ENCODE assay signal across 13 cellular contexts in genomic region chr15:59255647-59256380, GRCh38. TPM values are rescaled to one million over a fixed set of nuclear protein-coding genes. Genes with fewer than 3 reads are reported as not detected.
DNase-seq lines count a peak whose midpoint lies in the region; ATAC-seq, FAIRE-seq and TF ChIP-seq lines count a peak whose summit lies in the region.
"Had no signal": no experiment of that assay in that cellular context is flagged by ENCODE, and none has a peak within 500 bp of the region (broad histone marks: within the 10 kb centered on the region; RNA-seq: fewer than 3 reads in every experiment).

No MANE protein-coding gene starts in this region.

- ATAC-seq in A549 (peak; percentile 67 to 76), GM21381 (IDR thresholded peaks at IDR 0.05; ENCODE audit: unreplicated experiment) (peak; percentile 37), HG02588 (IDR thresholded peaks at IDR 0.05; ENCODE audit: unreplicated experiment) (no peak), gastroesophageal sphincter (no peak)
- ATAC-seq: heart right ventricle had no signal

- peaks cover 7% of the 10 kb centered on the region for H3K27me3 Mint-ChIP-seq in T-helper 2 cell treated with Interferon-gamma antibody and Interleukin-4, amounts not matched to agents 5 μg/mL and 100 μg/mL, for 36 hours (ENCODE audit: low read depth)

- peaks cover 57% of the 10 kb centered on the region for H3K4me1 Mint-ChIP-seq in T-helper 2 cell treated with Interferon-gamma antibody and Interleukin-4, amounts not matched to agents 5 μg/mL and 100 μg/mL, for 36 hours (ENCODE audit: low read depth)

- in situ Hi-C loops in KBM-7 (cut with MboI; ENCODE audit: low pct_unique_long_range_greater_than_20kb, low sequenced_read_pairs) = no loop called here

- H2BK12ac ChIP-seq in mesenchymal stem cell (ENCODE audit: low read length in 2 of 2) = no peak overlapping the region

- FAIRE-seq in A549 (lab: Jason Lieb, UNC) = peak; percentile 100

- WGBS in A549 (ENCODE audit: missing lambda C conversion rate) = 13% methylated on average over 7 of the region's 7 CpGs
- 91% methylated on average over 5 of the region's 7 CpGs for WGBS in mesenchymal stem cell
- 84 to 88% methylated on average over 7 of the region's 7 CpGs for WGBS in gastroesophageal sphincter (ENCODE audit: low coverage in 1 of 2), 2 donors

- H3K9ac ChIP-seq in mesenchymal stem cell (ENCODE audit: low read length) = no peak overlapping the region

- H3K18ac ChIP-seq in mesenchymal stem cell (ENCODE audit: low read depth in 1 of 2, low read length in 2 of 2) = peak overlapping the region in 1 of 2 experiments; percentile 26

- peaks cover 35% of the 10 kb centered on the region for H3K36me3 Mint-ChIP-seq in T-helper 2 cell treated with Interferon-gamma antibody and Interleukin-4, amounts not matched to agents 5 μg/mL and 100 μg/mL, for 36 hours (ENCODE audit: low read depth)

- peaks cover 32% of the 10 kb centered on the region for H3K79me1 ChIP-seq in mesenchymal stem cell (replicated peaks; ENCODE audit: low read length, poor library complexity, severe bottlenecking)

- TF ChIP-seq EP300 in A549 (IDR thresholded peaks at IDR 0.05) = peak; percentile 96 to 98
- no peak for TF ChIP-seq EP300 in gastroesophageal sphincter (IDR thresholded peaks at IDR 0.05)

- H3K4me1 ChIP-seq in A549 (peaks cover 94% of the 10 kb centered on the region), mesenchymal stem cell (ENCODE audit: control insufficient read depth, insufficient read depth, low read depth, low read length) (peaks cover 5% of the 10 kb centered on the region), gastroesophageal sphincter (no peaks in the 10 kb centered on the region)
- H3K4me1 ChIP-seq: heart right ventricle, testis had no signal

- no peak overlapping the region; the same call in 2 of the 3 replicates for H3K4me3 ChIP-seq in A549
- no peak overlapping the region for H3K4me3 ChIP-seq in mesenchymal stem cell (ENCODE audit: insufficient read depth in 1 of 2, low read depth in 1 of 2, low read length in 2 of 2)
- no peak overlapping the region for H3K4me3 ChIP-seq in gastroesophageal sphincter
- H3K4me3 ChIP-seq: heart right ventricle, testis had no signal

- H3K36me3 ChIP-seq in mesenchymal stem cell (ENCODE audit: control insufficient read depth in 1 of 2, insufficient read depth in 2 of 2, low read depth in 1 of 2, low read length in 2 of 2) (peaks cover 30 to 98% of the 10 kb centered on the region in 2 experiments), gastroesophageal sphincter (peaks cover 0 to 34% of the 10 kb centered on the region in 2 donors)

- no peak overlapping the region for H3K23ac ChIP-seq in mesenchymal stem cell (ENCODE audit: low read length in 2 of 2)

- H3K14ac ChIP-seq in mesenchymal stem cell (ENCODE audit: low read length in 2 of 2) = no peak overlapping the region

- H3K27ac Mint-ChIP-seq in T-helper 2 cell treated with Interferon-gamma antibody and Interleukin-4, amounts not matched to agents 5 μg/mL and 100 μg/mL, for 36 hours = peak overlapping the region; percentile 79

- H4K8ac ChIP-seq in mesenchymal stem cell (ENCODE audit: low read length) = no peak overlapping the region

- no peak overlapping the region for H3K4ac ChIP-seq in mesenchymal stem cell (ENCODE audit: low read depth in 1 of 2, low read length in 2 of 2)

- no peak overlapping the region for H2BK5ac ChIP-seq in mesenchymal stem cell (ENCODE audit: low read depth, low read length, poor library complexity, severe bottlenecking)

- H3K9me3 ChIP-seq in A549 = no peaks in the 10 kb centered on the region
- no peaks in the 10 kb centered on the region for H3K9me3 ChIP-seq in mesenchymal stem cell (ENCODE audit: control insufficient read depth, low read length)
- no peaks in the 10 kb centered on the region for H3K9me3 ChIP-seq in gastroesophageal sphincter
- H3K9me3 ChIP-seq: heart right ventricle, testis had no signal

- no peak overlapping the region for H2BK15ac ChIP-seq in mesenchymal stem cell (ENCODE audit: low read depth, poor library complexity, severe bottlenecking)

- TF ChIP-seq CTCF in A549 (IDR thresholded peaks at IDR 0.05) (no peak), gastroesophageal sphincter (IDR thresholded peaks at IDR 0.05) (no peak)

- H3K27ac ChIP-seq in A549 (peak overlapping the region; percentile 90 to 91), mesenchymal stem cell (ENCODE audit: low read length, poor library complexity, severe bottlenecking) (no peak overlapping the region), gastroesophageal sphincter (no peak overlapping the region)
- H3K27ac ChIP-seq: heart right ventricle, testis had no signal

- H3K4me2 ChIP-seq in A549 = peak overlapping the region; percentile 63
- H3K4me2 ChIP-seq in mesenchymal stem cell (ENCODE audit: low read length, poor library complexity, severe bottlenecking) = no peak overlapping the region

- TF ChIP-seq RAD21 in A549 (conservative IDR thresholded peaks at IDR 0.05 in 1 of 2, IDR thresholded peaks at IDR 0.05 in 1 of 2) = peak; percentile 37 to 61; a peak in 4 of 5 replicates

- no peak overlapping the region for H4K91ac ChIP-seq in mesenchymal stem cell (ENCODE audit: low read length)

- H2AK5ac ChIP-seq in mesenchymal stem cell (ENCODE audit: low read length, severe bottlenecking) = no peak overlapping the region

- TF ChIP-seq POLR2A in A549 (IDR thresholded peaks at IDR 0.05; ENCODE audit: low read length) (no peak), gastroesophageal sphincter (IDR thresholded peaks at IDR 0.05) (no peak)

- H3K27me3 ChIP-seq in mesenchymal stem cell (ENCODE audit: control insufficient read depth in 1 of 2, insufficient read depth in 1 of 2, low read length in 2 of 2) (no peaks in the 10 kb centered on the region), gastroesophageal sphincter (no peaks in the 10 kb centered on the region)
- H3K27me3 ChIP-seq: heart right ventricle, testis had no signal

- CTCF ChIA-PET in A549 (lab: Yijun Ruan, JAX) = interaction anchor here (0.6 to 3.3 kb wide), 7 partner anchors 9 to 1289 kb away, joined by 3 to 31 read pairs (median 4); no protein-coding TSS in a partner anchor

- no peaks in the 10 kb centered on the region for H3K9me3 Mint-ChIP-seq in T-helper 2 cell treated with Interferon-gamma antibody and Interleukin-4, amounts not matched to agents 5 μg/mL and 100 μg/mL, for 36 hours

- H2BK120ac ChIP-seq in mesenchymal stem cell (ENCODE audit: low read depth, low read length) = no peak overlapping the region

- H3K4me3 Mint-ChIP-seq in T-helper 2 cell treated with Interferon-gamma antibody and Interleukin-4, amounts not matched to agents 5 μg/mL and 100 μg/mL, for 36 hours = peak overlapping the region; percentile 42

- H2AFZ ChIP-seq in mesenchymal stem cell (ENCODE audit: low read depth, low read length) = no peak overlapping the region

- peak; percentile 95 to 98 for DNase-seq in A549 (ENCODE audit: low read depth in 1 of 2, low spot score in 1 of 2)
- peak; percentile 77 for DNase-seq in T-helper 2 cell treated with Interferon-gamma antibody and Interleukin-4, amounts not matched to agents 5 μg/mL and 100 μg/mL, for 36 hours (ENCODE audit: low spot score)
- DNase-seq in iris pigment epithelial cell (ENCODE audit: low read depth) = peak; percentile 70
- DNase-seq in mesenchymal stem cell = no peak
- DNase-seq in KBM-7 = no peak
- DNase-seq: heart right ventricle, NCI-H1417 treated with DMSO at 0.1 percent for 48 hours, Right ventricle myocardium superior, testis had no signal

- POLR2A ChIA-PET in A549 (lab: Yijun Ruan, JAX) = interaction anchor here (0.9 to 1.6 kb wide), 5 partner anchors 9 to 117 kb away, joined by 3 to 5 read pairs (median 4); partner anchors contain the start of gene MYO1E

TF ChIP-seq in A549, 52 proteins besides CTCF, POLR2A, EP300 and RAD21 (continues in another document):
- TF ChIP-seq MAX (IDR thresholded peaks at IDR 0.05) (peak; percentile 83), PHF8 (IDR thresholded peaks at IDR 0.05; ENCODE audit: borderline replicate concordance, low read depth) (no peak), PBX3 (IDR thresholded peaks at IDR 0.05) (peak; percentile 81), ATOH8 (CRISPR knock-in tag; IDR thresholded peaks at IDR 0.05; ENCODE audit: low read depth) (no peak), ZFP36 (IDR thresholded peaks at IDR 0.05; ENCODE audit: borderline replicate concordance, partially characterized antibody) (no peak), ZSCAN20 (CRISPR knock-in tag; IDR thresholded peaks at IDR 0.05) (peak; percentile 35; the same call in 1 of the 2 replicates), JUNB (IDR thresholded peaks at IDR 0.05) (peak; percentile 95), SREBF2 (IDR thresholded peaks at IDR 0.05) (no peak), RARB (CRISPR knock-in tag; IDR thresholded peaks at IDR 0.05) (no peak; the same call in 1 of the 2 replicates), EHF (CRISPR knock-in tag; IDR thresholded peaks at IDR 0.05) (no peak; the same call in 1 of the 2 replicates), BHLHE40 (IDR thresholded peaks at IDR 0.05; ENCODE audit: low read depth, low read length) (no peak), RFX5 (IDR thresholded peaks at IDR 0.05) (no peak)

RNA-seq across cellular contexts. Expression of gene LDHAL6B, which starts 49.2 kb away (rescaled TPM):
- polyA plus RNA-seq in A549 (2011; rRNA removed) = not detected in 2 replicates
- polyA plus RNA-seq in A549 (2012; cell fraction: cytosol; rRNA removed) = not detected in 2 replicates
- polyA plus RNA-seq in A549 (2012; cell fraction: nucleus; rRNA removed) = 0.05 TPM in 1 of 2 replicates, not detected in the other
- polyA plus RNA-seq in A549 (2017; fragmentation: RNase III; extraction: RNeasy Plus Mini Kit Qiagen cat#74134 plus additional on column Dnase treatment) = not detected in 3 replicates
- not detected in 2 replicates for polyA minus RNA-seq in A549 (2011; rRNA and poly(A)+ RNA removed)
- polyA plus RNA-seq in mesenchymal stem cell (2013, experiment 1 of 2) = not detected
- polyA plus RNA-seq in mesenchymal stem cell (2013, experiment 2 of 2) = not detected
- total RNA-seq in gastroesophageal sphincter = under 1 TPM in 1 of 4 donors, not detected in 3; 0.54 TPM
- total RNA-seq: chondrocyte, heart right ventricle, Right ventricle myocardium superior had no signal
- polyA plus RNA-seq: heart right ventricle had no signal

Comparison
In these comparisons a context has a peak if more than half of its experiments do, and no peak if none do; other contexts are left out.
1. ATAC-seq: peak in A549 (2 of 2) and GM21381 (single experiment); none in HG02588 (single experiment) and gastroesophageal sphincter (single experiment).
2. DNase-seq: peak in A549 (2 of 2), T-helper 2 cell treated with Interferon-gamma antibody and Interleukin-4, amounts not matched to agents 5 μg/mL and 100 μg/mL, for 36 hours (single experiment) and iris pigment epithelial cell (single experiment); none in mesenchymal stem cell (single experiment) and KBM-7 (single experiment).
3. H3K27ac ChIP-seq: peak in A549 (2 of 2); none in mesenchymal stem cell (single experiment) and gastroesophageal sphincter (0 of 4).